ENCODE assay signal across 10 cellular contexts in the genomic region with DNA sequence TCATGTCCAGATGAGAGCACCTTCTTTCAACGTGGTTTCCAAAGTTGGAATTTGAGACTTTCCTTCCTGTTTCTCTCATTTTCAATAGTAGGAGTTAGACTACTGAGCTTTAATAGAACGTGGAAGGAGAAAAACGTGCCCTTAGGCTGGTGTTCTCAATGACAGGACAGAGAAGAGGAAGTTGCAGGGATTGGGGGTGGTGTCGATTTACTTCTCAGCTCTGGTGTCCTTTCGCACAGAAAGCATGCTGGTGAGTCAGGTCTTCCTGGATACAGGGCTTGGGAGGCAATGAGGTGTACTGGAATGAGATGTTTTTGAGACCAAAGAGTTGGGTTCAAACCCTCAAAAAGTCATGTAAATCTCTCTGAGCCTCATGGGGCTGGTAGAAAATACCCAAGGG.
DNase-seq lines count a peak whose midpoint lies in the region; ATAC-seq and TF ChIP-seq lines count a peak whose summit lies in the region.
"Had no signal": no experiment of that assay in that cellular context is flagged by ENCODE, and none has a peak within 500 bp of the region (broad histone marks: within the 10 kb centered on the region; RNA-seq: fewer than 3 reads in every experiment).

No MANE protein-coding gene starts in this region.

- CTCF ChIA-PET in HCT116 (lab: Charles Lee): no interaction called here

- H3K79me2 ChIP-seq in HCT116 (ENCODE audit: insufficient read depth, low read length): no peaks in the 10 kb centered on the region

- H3K36me3 ChIP-seq in HCT116 (ENCODE audit: control insufficient read depth in 1 of 2, insufficient read depth in 2 of 2, low read length in 2 of 2): no peaks in the 10 kb centered on the region
- H3K36me3 ChIP-seq in esophagus squamous epithelium: peaks cover 0 to 2% (median 0%) of the 10 kb centered on the region in 3 donors

- TF ChIP-seq POLR2A in HCT116 (IDR thresholded peaks at IDR 0.05; ENCODE audit: borderline replicate concordance, extremely low read depth, insufficient read depth, insufficient read length): no peak
- TF ChIP-seq POLR2A in esophagus squamous epithelium (IDR thresholded peaks at IDR 0.05): no peak

- H4K20me1 ChIP-seq in HCT116 (ENCODE audit: insufficient read depth): no peaks in the 10 kb centered on the region

- no peaks in the 10 kb centered on the region for H3K9me2 ChIP-seq in HCT116 (ENCODE audit: insufficient read depth)

- H3K4me2 ChIP-seq in HCT116 (ENCODE audit: low read length): peak overlapping the region; percentile 60

- no peaks in the 10 kb centered on the region for H3K9me3 ChIP-seq in HCT116 (ENCODE audit: control insufficient read depth in 1 of 2, insufficient read depth in 1 of 2, low read depth in 1 of 2, low read length in 2 of 2)
- H3K9me3 ChIP-seq in esophagus squamous epithelium: no peaks in the 10 kb centered on the region

- RAD21 ChIA-PET in HCT116 (lab: Charles Lee; ENCODE audit: low non-redundant PET in 1 of 2, low total read pairs in 2 of 2, uncharacterized antibody in 2 of 2, unreplicated experiment in 2 of 2): no interaction called here

- peak overlapping the region in 1 of 2 experiments; percentile 12; a peak in 1 of 4 replicates for H3K4me3 ChIP-seq in HCT116 (replicated peaks in 1 of 2; ENCODE audit: low read depth in 1 of 2, low read length in 2 of 2)
- H3K4me3 ChIP-seq in epithelial cell of esophagus (ENCODE audit: low read length): no peak overlapping the region
- no peak overlapping the region for H3K4me3 ChIP-seq in esophagus squamous epithelium

- no peaks in the 10 kb centered on the region for H3K27me3 ChIP-seq in HCT116 (ENCODE audit: insufficient read depth, low read length)
- H3K27me3 ChIP-seq in esophagus squamous epithelium: no peaks in the 10 kb centered on the region

- TF ChIP-seq CTCF in HCT116 (IDR thresholded peaks at IDR 0.05 in 2 of 3, conservative IDR thresholded peaks at IDR 0.05 in 1 of 3; ENCODE audit: borderline replicate concordance in 1 of 3, insufficient read depth in 1 of 3, low read depth in 2 of 3, low read length in 2 of 3): no peak
- no peak for TF ChIP-seq CTCF in epithelial cell of esophagus (IDR thresholded peaks at IDR 0.05; ENCODE audit: insufficient read depth, low read depth, low read length, missing control alignments)
- TF ChIP-seq CTCF in esophagus squamous epithelium (IDR thresholded peaks at IDR 0.05): no peak

- H3K27ac ChIP-seq in HCT116 (ENCODE audit: low read depth, low read length): no peak overlapping the region
- no peak overlapping the region for H3K27ac ChIP-seq in esophagus squamous epithelium

- no TSS peak for BruUV-seq in HCT116 (replicated peaks; lab: Mats Ljungman, UMichigan)

- peak; percentile 57; the same call in 1 of the 2 replicates for ATAC-seq in HCT116
- no peak for ATAC-seq in HG02610 (IDR thresholded peaks at IDR 0.05; ENCODE audit: unreplicated experiment)
- ATAC-seq in HG03521 (IDR thresholded peaks at IDR 0.05; ENCODE audit: unreplicated experiment): no peak

- POLR2A ChIA-PET in HCT116 (lab: Charles Lee): interaction anchor here (0.7 to 0.8 kb wide), 2 partner anchors 11 to 539 kb away, joined by 5 to 7 read pairs; no protein-coding TSS in a partner anchor

- no peak overlapping the region; the same call in 1 of the 2 replicates for H3K9ac ChIP-seq in HCT116 (ENCODE audit: low read length)

- peaks cover 39 to 52% of the 10 kb centered on the region in 2 experiments for H3K4me1 ChIP-seq in HCT116 (ENCODE audit: control insufficient read depth in 1 of 2, insufficient read depth in 2 of 2, low read length in 2 of 2)
- peaks cover 0 to 15% (median 2%) of the 10 kb centered on the region in 3 donors for H3K4me1 ChIP-seq in esophagus squamous epithelium

- DNase-seq in HCT116 (ENCODE audit: low read depth, low spot score) (peak; percentile 44), OCI-M1 (lab: John Stamatoyannopoulos, UW) (peak; percentile 74), epithelial cell of esophagus (ENCODE audit: low read depth) (peak; percentile 95), renal cortical epithelial cell (ENCODE audit: low read depth) (peak; percentile 92), esophagus squamous epithelium (lab: John Stamatoyannopoulos, UW) (no peak)
- DNase-seq: activated CD4-positive, alpha-beta T cell treated with anti-CD3 and anti-CD28 coated beads for 4 hours; hippocampal formation; NCI-H748 treated with DMSO at 0.1 percent for 48 hours had no signal

- intact Hi-C loops in HCT116 (cut with micrococcal nuclease): no loop called here
- intact Hi-C loops in esophagus squamous epithelium (cut with DNase I): no loop called here

- no peak overlapping the region for H2AFZ ChIP-seq in HCT116 (ENCODE audit: low read depth, low read length, poor library complexity, severe bottlenecking)

- no peak for TF ChIP-seq RAD21 in HCT116 (IDR thresholded peaks at IDR 0.05; ENCODE audit: low read depth)

- WGBS in esophagus squamous epithelium, 2 donors: 18 to 21% methylated on average over 5 of the region's 5 CpGs

TF ChIP-seq in HCT116, 20 proteins besides CTCF, POLR2A, EP300 and RAD21:
- TF ChIP-seq, protein P1, sequence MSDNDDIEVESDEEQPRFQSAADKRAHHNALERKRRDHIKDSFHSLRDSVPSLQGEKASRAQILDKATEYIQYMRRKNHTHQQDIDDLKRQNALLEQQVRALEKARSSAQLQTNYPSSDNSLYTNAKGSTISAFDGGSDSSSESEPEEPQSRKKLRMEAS (IDR thresholded peaks at IDR 0.05): peak; percentile 84
- TF ChIP-seq SIN3A (IDR thresholded peaks at IDR 0.05; ENCODE audit: low read depth): no peak
- TF ChIP-seq CBX3 (IDR thresholded peaks at IDR 0.05; ENCODE audit: low read depth): peak; percentile 72; the same call in 1 of the 2 replicates
- TF ChIP-seq EGR1 (IDR thresholded peaks at IDR 0.05; ENCODE audit: low read depth): no peak
- peak; percentile 48 for TF ChIP-seq SP1 (IDR thresholded peaks at IDR 0.05; ENCODE audit: low read depth)
- TF ChIP-seq EZH2phosphoT487 (IDR thresholded peaks at IDR 0.05; ENCODE audit: borderline replicate concordance): no peak
- TF ChIP-seq FOSL1 (IDR thresholded peaks at IDR 0.05; ENCODE audit: low read depth): peak; percentile 62
- no peak for TF ChIP-seq TCF7L2 (IDR thresholded peaks at IDR 0.05; ENCODE audit: borderline replicate concordance, extremely low read depth, insufficient read depth, insufficient read length)
- TF ChIP-seq CEBPB (IDR thresholded peaks at IDR 0.05; ENCODE audit: low read depth): no peak
- peak; percentile 60 for TF ChIP-seq JUND (IDR thresholded peaks at IDR 0.05)
